Comparison of ENCODE assay signal across 9 cellular contexts in the genomic region with DNA sequence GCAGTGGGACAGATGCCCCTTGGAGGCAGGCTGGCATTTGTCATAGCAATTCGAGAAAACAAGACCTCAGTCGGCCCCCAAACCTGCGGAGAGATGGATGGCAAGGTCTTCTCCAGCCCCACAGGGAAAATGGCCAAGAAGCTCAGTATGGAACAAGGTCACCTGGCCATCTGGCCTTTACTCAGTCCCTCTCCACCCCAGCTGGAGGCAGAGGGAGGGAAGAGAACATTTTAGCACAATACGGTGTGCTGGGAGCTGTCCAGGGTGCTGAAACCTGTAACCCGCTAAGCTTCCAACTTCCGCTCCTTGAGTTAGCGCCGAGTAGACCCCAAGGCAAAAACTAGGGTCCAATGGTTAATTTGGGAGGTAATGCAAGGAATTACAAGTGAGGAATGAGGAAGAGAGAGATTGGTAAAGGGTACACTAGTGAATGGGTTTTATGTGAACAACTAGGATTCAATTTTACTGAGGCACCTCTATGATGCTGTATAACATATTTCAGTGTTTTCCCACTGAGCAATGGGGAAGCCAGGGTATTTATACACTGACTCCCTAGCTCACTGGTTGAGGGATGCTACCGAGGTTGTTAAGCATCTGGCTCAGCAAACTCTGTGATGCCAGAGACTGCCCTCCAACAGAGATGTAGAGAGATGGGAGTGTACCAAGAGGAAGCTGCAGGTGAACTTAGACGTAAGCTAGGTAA.
DNase-seq lines count a peak whose midpoint lies in the region; ATAC-seq and TF ChIP-seq lines count a peak whose summit lies in the region.
"Had no signal": no experiment of that assay in that cellular context is flagged by ENCODE, and none has a peak within 500 bp of the region (broad histone marks: within the 10 kb centered on the region; RNA-seq: fewer than 3 reads in every experiment).

No MANE protein-coding gene starts in this region.

- H3K27ac ChIP-seq in upper lobe of right lung: no peak overlapping the region

- ATAC-seq in upper lobe of right lung (peak; percentile 38), GM18867 (IDR thresholded peaks at IDR 0.05; ENCODE audit: unreplicated experiment) (no peak)

- H3K36me3 ChIP-seq in GM06990 (ENCODE audit: control insufficient read depth, insufficient read depth, low read length) (no peaks in the 10 kb centered on the region), upper lobe of right lung (no peaks in the 10 kb centered on the region)

- H3K4me3 ChIP-seq in GM06990 (replicated peaks; ENCODE audit: low read depth, low read length) (no peak overlapping the region), upper lobe of right lung (no peak overlapping the region)
- H3K4me3 ChIP-seq: dorsolateral prefrontal cortex had no signal

- intact Hi-C loops in upper lobe of right lung (cut with DNase I): no loop called here

- no peaks in the 10 kb centered on the region for H3K9me3 ChIP-seq in upper lobe of right lung

- DNase-seq in GM06990 (ENCODE audit: extremely low read depth, insufficient read length): peak; percentile 15
- DNase-seq in NOMO-1 treated with dmso at 0.1 percent for 144 hours (lab: John Stamatoyannopoulos, UW; ENCODE audit: unreplicated experiment): peak; percentile 6
- DNase-seq in activated effector memory CD4-positive, alpha-beta T cell treated with Interleukin-2 at 50 U/mL for 16 hours: peak; percentile 12
- DNase-seq in iris pigment epithelial cell (ENCODE audit: low read depth): peak; percentile 27
- DNase-seq in upper lobe of right lung: no peak
- DNase-seq in NCI-H446 treated with DMSO at 0.1 percent for 48 hours (lab: John Stamatoyannopoulos, UW): no peak
- no peak for DNase-seq in NCI-H1092 (lab: John Stamatoyannopoulos, UW)

- no peaks in the 10 kb centered on the region for H3K4me1 ChIP-seq in upper lobe of right lung

- TF ChIP-seq CTCF in GM06990 (IDR thresholded peaks at IDR 0.05; ENCODE audit: insufficient read depth, low read length, poor library complexity, severe bottlenecking) (no peak), upper lobe of right lung (IDR thresholded peaks at IDR 0.05) (no peak)

- no peaks in the 10 kb centered on the region; the same call in 1 of the 2 replicates for H3K27me3 ChIP-seq in GM06990 (replicated peaks; ENCODE audit: control insufficient read depth, insufficient read depth, low read length)
- H3K27me3 ChIP-seq in upper lobe of right lung: peaks cover 6% of the 10 kb centered on the region
- H3K27me3 ChIP-seq: dorsolateral prefrontal cortex had no signal

Comparison
In these comparisons a context has a peak if more than half of its experiments do, and no peak if none do; other contexts are left out.
1. DNase-seq: peak in GM06990 (single experiment), NOMO-1 treated with dmso at 0.1 percent for 144 hours (single experiment), activated effector memory CD4-positive, alpha-beta T cell treated with Interleukin-2 at 50 U/mL for 16 hours (single experiment) and iris pigment epithelial cell (single experiment); none in upper lobe of right lung (single experiment), NCI-H446 treated with DMSO at 0.1 percent for 48 hours (single experiment) and NCI-H1092 (single experiment).